In genomic region chr12:112126000-112126431, GRCh38 we compare ENCODE assay signal across 8 cellular contexts. TPM values are rescaled to one million over a fixed set of nuclear protein-coding genes. Genes with fewer than 3 reads are reported as not detected.
DNase-seq lines count a peak whose midpoint lies in the region; ATAC-seq and TF ChIP-seq lines count a peak whose summit lies in the region.

No MANE protein-coding gene starts in this region.

- TF ChIP-seq EP300 in transverse colon (IDR thresholded peaks at IDR 0.05; ENCODE audit: low read depth) = no peak

- intact Hi-C loops in heart right ventricle (cut with DNase I) (no loop called here), cardiac septum (cut with DNase I) (no loop called here), ascending aorta (cut with DNase I) (loop anchor here (1.0 to 10.0 kb wide), 4 partner anchors 18 to 291 kb away; partner anchors contain the start of genes ERP29, NAA25, PTPN11 and TMEM116), right lobe of liver (cut with DNase I) (no loop called here), transverse colon (cut with DNase I; ENCODE audit: low total_unique reads) (no loop called here)

- in situ Hi-C loops in transverse colon (cut with MboI; ENCODE audit: low pct_ligation_motif_present in 1 of 4, low pct_unique_long_range_greater_than_20kb in 1 of 4, low sequenced_read_pairs in 3 of 4) = no loop called here

- TF ChIP-seq CTCF in heart right ventricle (IDR thresholded peaks at IDR 0.05) = no peak
- no peak for TF ChIP-seq CTCF in ascending aorta (IDR thresholded peaks at IDR 0.05)
- TF ChIP-seq CTCF in right lobe of liver (IDR thresholded peaks at IDR 0.05) = no peak
- no peak for TF ChIP-seq CTCF in transverse colon (IDR thresholded peaks at IDR 0.05)

- peak overlapping the region; percentile 61 to 98 (median 86) for H3K4me3 ChIP-seq in heart right ventricle
- peak overlapping the region; percentile 87 to 94 for H3K4me3 ChIP-seq in ascending aorta
- H3K4me3 ChIP-seq in right lobe of liver = peak overlapping the region; percentile 83 to 98 (median 87)
- peak overlapping the region; percentile 71 to 94 (median 78) for H3K4me3 ChIP-seq in transverse colon

- 1 to 3% methylated on average over 25 of the region's 25 CpGs for WGBS in heart right ventricle, 2 donors
- 3% methylated on average over 14 of the region's 25 CpGs for WGBS in right lobe of liver (ENCODE audit: insufficient coverage, low coverage, low lambda C conversion rate, missing lambda C conversion rate)
- WGBS in transverse colon (ENCODE audit: low coverage in 1 of 2), 2 donors = 3% methylated on average over 14 of the region's 25 CpGs; no CpG with 5 or more reads in 1 of the 2 donors

- H3K9me3 ChIP-seq in heart right ventricle = no peaks in the 10 kb centered on the region
- no peaks in the 10 kb centered on the region for H3K9me3 ChIP-seq in ascending aorta
- no peaks in the 10 kb centered on the region for H3K9me3 ChIP-seq in right lobe of liver
- no peaks in the 10 kb centered on the region for H3K9me3 ChIP-seq in transverse colon

- H3K27me3 ChIP-seq in heart right ventricle = no peaks in the 10 kb centered on the region
- no peaks in the 10 kb centered on the region for H3K27me3 ChIP-seq in ascending aorta
- no peaks in the 10 kb centered on the region for H3K27me3 ChIP-seq in right lobe of liver
- no peaks in the 10 kb centered on the region for H3K27me3 ChIP-seq in transverse colon

- TF ChIP-seq POLR2A in right lobe of liver (IDR thresholded peaks at IDR 0.05) (no peak), transverse colon (IDR thresholded peaks at IDR 0.05) (no peak)

- ATAC-seq in heart right ventricle = no peak
- ATAC-seq in right lobe of liver = no peak
- no peak for ATAC-seq in HG02970 (IDR thresholded peaks at IDR 0.05; ENCODE audit: low FRiP score, unreplicated experiment)
- no peak for ATAC-seq in GM18517 (IDR thresholded peaks at IDR 0.05; ENCODE audit: unreplicated experiment)

- H3K4me1 ChIP-seq in heart right ventricle (peaks cover 4 to 82% (median 70%) of the 10 kb centered on the region in 9 donors), ascending aorta (peaks cover 20 to 35% of the 10 kb centered on the region in 2 donors), right lobe of liver (peaks cover 0 to 37% (median 16%) of the 10 kb centered on the region in 4 donors), transverse colon (peaks cover 30 to 76% (median 46%) of the 10 kb centered on the region in 4 donors)

- H3K36me3 ChIP-seq in heart right ventricle = peaks cover 0 to 2% (median 0%) of the 10 kb centered on the region in 9 donors
- no peaks in the 10 kb centered on the region for H3K36me3 ChIP-seq in ascending aorta
- H3K36me3 ChIP-seq in right lobe of liver = no peaks in the 10 kb centered on the region
- peaks cover 0 to under 1% (median 0%) of the 10 kb centered on the region in 4 donors for H3K36me3 ChIP-seq in transverse colon

- H3K27ac ChIP-seq in heart right ventricle (peak overlapping the region; percentile 84 to 96 (median 92)), ascending aorta (peak overlapping the region; percentile 95 to 97), right lobe of liver (peak overlapping the region; percentile 69 to 84 (median 71)), transverse colon (peak overlapping the region; percentile 92 to 97 (median 95))

- DNase-seq in heart right ventricle = no peak
- no peak for DNase-seq in cardiac septum (ENCODE audit: low spot score)
- no peak for DNase-seq in ascending aorta (ENCODE audit: low spot score in 2 of 2)
- DNase-seq in right lobe of liver = no peak
- DNase-seq in transverse colon = no peak
- no peak for DNase-seq in NCI-H1694 treated with DMSO at 0.1 percent for 48 hours (lab: John Stamatoyannopoulos, UW)

RNA-seq across cellular contexts. Expression of gene TRAFD1, which starts 0.7 kb away (rescaled TPM):
- total RNA-seq in heart right ventricle = 10 to 100 TPM; 14.7 to 72.5 (median 27.7) TPM
- polyA plus RNA-seq in heart right ventricle = 10 to 100 TPM in 1 of 2 donors, 1 to 10 TPM in 1; 7.8 to 18.1 TPM
- total RNA-seq in cardiac septum = 32.3 TPM
- total RNA-seq in ascending aorta = 9.3 TPM
- total RNA-seq in right lobe of liver = 10 to 100 TPM in 3 of 6 experiments, 1 to 10 TPM in 3; 6.3 to 14.9 (median 10.3) TPM
- total RNA-seq in transverse colon = 10 to 100 TPM; 15.3 to 36.8 (median 31.1) TPM

RNA-seq across cellular contexts. Expression of gene NAA25, which starts 17.4 kb away (rescaled TPM):
- total RNA-seq in heart right ventricle = 10 to 100 TPM; 12.1 to 26.3 (median 18.3) TPM
- polyA plus RNA-seq in heart right ventricle = 1 to 10 TPM; 3.6 to 8.2 TPM
- total RNA-seq in cardiac septum = 23.1 TPM
- total RNA-seq in ascending aorta = 1.9 TPM
- 10 to 100 TPM in 5 of 6 experiments, 1 to 10 TPM in 1; 9.7 to 11.8 (median 10.8) TPM for total RNA-seq in right lobe of liver
- 10 to 100 TPM in 3 of 4 donors, 1 to 10 TPM in 1; 6.7 to 63.7 (median 18.4) TPM for total RNA-seq in transverse colon
